Comparison of ENCODE assay signal across 8 cellular contexts in the genomic region with DNA sequence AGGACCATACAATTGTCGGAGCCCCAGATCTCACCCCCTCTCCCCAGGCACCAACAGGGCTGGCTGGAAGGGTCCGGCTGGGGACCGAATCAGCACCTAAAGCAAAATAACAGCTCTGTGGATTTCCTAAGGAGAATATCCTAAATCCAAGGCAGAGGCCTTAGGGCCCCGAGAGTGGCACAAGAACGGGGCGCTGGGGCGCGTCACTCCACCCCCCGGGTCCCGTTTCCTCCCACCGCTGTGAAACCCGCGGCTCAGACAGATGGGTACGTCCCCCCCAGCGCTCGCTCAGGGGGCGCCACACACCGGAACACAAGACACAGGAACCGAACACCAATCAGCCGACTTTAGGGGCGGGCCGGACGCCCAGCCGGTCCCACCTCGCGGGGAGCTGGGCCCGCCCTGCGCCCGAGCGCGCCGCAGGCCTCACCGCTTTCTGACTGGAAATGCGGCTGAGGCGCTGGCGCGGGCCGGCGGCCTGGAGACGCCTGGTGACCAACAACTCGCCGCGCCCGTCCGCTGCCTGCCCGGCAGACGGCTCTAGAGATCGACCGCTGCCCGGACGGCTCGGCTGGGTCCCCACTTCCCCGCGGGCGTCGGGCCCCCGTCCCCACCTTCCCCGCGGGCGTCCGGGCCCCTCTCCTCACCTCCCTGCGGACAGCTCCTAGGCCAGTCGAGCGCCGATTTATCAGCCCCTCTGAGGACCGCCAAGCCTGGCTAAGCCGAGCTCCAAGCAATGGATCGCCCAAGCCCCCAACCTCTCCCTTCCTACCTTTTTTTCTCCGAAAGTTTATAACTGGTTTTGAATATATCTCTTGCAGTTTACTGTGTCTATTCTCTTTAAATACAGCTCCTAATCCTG. TPM values are rescaled to one million over a fixed set of nuclear protein-coding genes. Genes with fewer than 3 reads are reported as not detected.
DNase-seq lines count a peak whose midpoint lies in the region; ATAC-seq and TF ChIP-seq lines count a peak whose summit lies in the region.

A gene with protein sequence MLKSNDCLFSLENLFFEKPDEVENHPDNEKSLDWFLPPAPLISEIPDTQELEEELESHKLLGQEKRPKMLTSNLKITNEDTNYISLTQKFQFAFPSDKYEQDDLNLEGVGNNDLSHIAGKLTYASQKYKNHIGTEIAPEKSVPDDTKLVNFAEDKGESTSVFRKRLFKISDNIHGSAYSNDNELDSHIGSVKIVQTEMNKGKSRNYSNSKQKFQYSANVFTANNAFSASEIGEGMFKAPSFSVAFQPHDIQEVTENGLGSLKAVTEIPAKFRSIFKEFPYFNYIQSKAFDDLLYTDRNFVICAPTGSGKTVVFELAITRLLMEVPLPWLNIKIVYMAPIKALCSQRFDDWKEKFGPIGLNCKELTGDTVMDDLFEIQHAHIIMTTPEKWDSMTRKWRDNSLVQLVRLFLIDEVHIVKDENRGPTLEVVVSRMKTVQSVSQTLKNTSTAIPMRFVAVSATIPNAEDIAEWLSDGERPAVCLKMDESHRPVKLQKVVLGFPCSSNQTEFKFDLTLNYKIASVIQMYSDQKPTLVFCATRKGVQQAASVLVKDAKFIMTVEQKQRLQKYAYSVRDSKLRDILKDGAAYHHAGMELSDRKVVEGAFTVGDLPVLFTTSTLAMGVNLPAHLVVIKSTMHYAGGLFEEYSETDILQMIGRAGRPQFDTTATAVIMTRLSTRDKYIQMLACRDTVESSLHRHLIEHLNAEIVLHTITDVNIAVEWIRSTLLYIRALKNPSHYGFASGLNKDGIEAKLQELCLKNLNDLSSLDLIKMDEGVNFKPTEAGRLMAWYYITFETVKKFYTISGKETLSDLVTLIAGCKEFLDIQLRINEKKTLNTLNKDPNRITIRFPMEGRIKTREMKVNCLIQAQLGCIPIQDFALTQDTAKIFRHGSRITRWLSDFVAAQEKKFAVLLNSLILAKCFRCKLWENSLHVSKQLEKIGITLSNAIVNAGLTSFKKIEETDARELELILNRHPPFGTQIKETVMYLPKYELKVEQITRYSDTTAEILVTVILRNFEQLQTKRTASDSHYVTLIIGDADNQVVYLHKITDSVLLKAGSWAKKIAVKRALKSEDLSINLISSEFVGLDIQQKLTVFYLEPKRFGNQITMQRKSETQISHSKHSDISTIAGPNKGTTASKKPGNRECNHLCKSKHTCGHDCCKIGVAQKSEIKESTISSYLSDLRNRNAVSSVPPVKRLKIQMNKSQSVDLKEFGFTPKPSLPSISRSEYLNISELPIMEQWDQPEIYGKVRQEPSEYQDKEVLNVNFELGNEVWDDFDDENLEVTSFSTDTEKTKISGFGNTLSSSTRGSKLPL (N-terminal part only) (minus strand): TSS at position 687 of the 862 bp plus-strand sequence. CDS start 3,755 bp downstream, outside the sequence.

- H3K9me3 ChIP-seq in BE2C (no peaks in the 10 kb centered on the region), esophagus (ENCODE audit: control insufficient read depth in 2 of 2, insufficient read depth in 1 of 2, low read depth in 1 of 2, low read length in 1 of 2) (no peaks in the 10 kb centered on the region), mucosa of rectum (ENCODE audit: control insufficient read depth in 2 of 2, low read length in 2 of 2) (no peaks in the 10 kb centered on the region)

- peak within 1 kb of the TSS; percentile 38 to 66 for H3K9ac ChIP-seq in mucosa of rectum (ENCODE audit: low read depth in 1 of 2, low read length in 2 of 2)

- H3K36me3 ChIP-seq in BE2C (no peaks in the 10 kb centered on the region), esophagus (ENCODE audit: control insufficient read depth in 2 of 2, insufficient read depth in 2 of 2, low read length in 1 of 2) (no peaks in the 10 kb centered on the region), mucosa of rectum (ENCODE audit: control insufficient read depth in 2 of 2, insufficient read depth in 2 of 2, low read length in 2 of 2) (no peaks in the 10 kb centered on the region)

- 2% methylated on average over 63 to 69 of the region's 69 CpGs for WGBS in esophagus, 2 donors

- peak; percentile 88 for DNase-seq in BE2C
- peak; percentile 81 for DNase-seq in NCI-H345 treated with DMSO at 0.1 percent for 48 hours (lab: John Stamatoyannopoulos, UW; ENCODE audit: unreplicated experiment)
- DNase-seq in activated CD8-positive, alpha-beta memory T cell treated with anti-CD3 and anti-CD28 coated beads, Interleukin-2, amount 50 U/mL, for 1 hour (ENCODE audit: extremely low read depth): peak; percentile 18
- peak; percentile 12 to 31 for DNase-seq in stimulated activated CD8-positive, alpha-beta memory T cell treated with anti-CD3 and anti-CD28 coated beads, Interleukin-7, amount 100 ng/mL, for 1 hour (ENCODE audit: low read depth in 2 of 2)

- ATAC-seq in GM18907 (IDR thresholded peaks at IDR 0.05; ENCODE audit: unreplicated experiment) (peak; percentile 94), HG03135 (IDR thresholded peaks at IDR 0.05; ENCODE audit: unreplicated experiment) (peak; percentile 84)

- H3K4me3 ChIP-seq in BE2C (ENCODE audit: low read depth, low read length) (peak within 1 kb of the TSS; percentile 73), esophagus (ENCODE audit: low read depth in 1 of 2, low read length in 2 of 2) (peak within 1 kb of the TSS; percentile 55 to 56), mucosa of rectum (ENCODE audit: low read length in 2 of 2) (peak within 1 kb of the TSS; percentile 43 to 75)

- no peaks in the 10 kb centered on the region for H3K27me3 ChIP-seq in BE2C
- peaks cover 0 to 4% of the 10 kb centered on the region in 2 donors for H3K27me3 ChIP-seq in esophagus (ENCODE audit: control insufficient read depth in 1 of 2, insufficient read depth in 2 of 2, low read length in 2 of 2)
- H3K27me3 ChIP-seq in mucosa of rectum (ENCODE audit: control insufficient read depth in 2 of 2, insufficient read depth in 2 of 2, low read length in 2 of 2): peaks cover 0 to 4% of the 10 kb centered on the region in 2 donors

- TF ChIP-seq CTCF in BE2C (IDR thresholded peaks at IDR 0.05; ENCODE audit: low read depth, low read length): 0 out of 2 replicates have a peak, but pooled peaks have one; percentile 21

- peak within 1 kb of the TSS; percentile 68 to 80 for H3K27ac ChIP-seq in esophagus (ENCODE audit: low read depth in 2 of 2, low read length in 1 of 2)
- H3K27ac ChIP-seq in mucosa of rectum (ENCODE audit: low read depth in 2 of 2, low read length in 2 of 2): peak within 1 kb of the TSS; percentile 55 to 57

- H3K4me1 ChIP-seq in BE2C (no peaks in the 10 kb centered on the region), esophagus (ENCODE audit: control insufficient read depth in 2 of 2, insufficient read depth in 2 of 2, low read length in 1 of 2) (no peaks in the 10 kb centered on the region), mucosa of rectum (ENCODE audit: control insufficient read depth in 2 of 2, insufficient read depth in 2 of 2, low read length in 2 of 2) (peaks cover 2% of the 10 kb centered on the region in 2 donors)

RNA-seq across cellular contexts. Expression of the gene that starts here (rescaled TPM):
- 0.52 TPM for polyA plus RNA-seq in BE2C (2012; ENCODE audit: insufficient read depth, insufficient read length, low read depth)
- polyA plus RNA-seq in esophagus: under 1 TPM; 0.12 to 0.18 TPM

Comparison
In these comparisons a context has a peak if more than half of its experiments do, and no peak if none do; other contexts are left out.
1. Peak in every context shown above with its lines: DNase-seq, ATAC-seq, H3K4me3 ChIP-seq and H3K27ac ChIP-seq.
2. DNase-seq: peak in every context shown above with its lines; median percentile 88 in BE2C; 81 in NCI-H345 treated with DMSO at 0.1 percent for 48 hours; 22 in stimulated activated CD8-positive, alpha-beta memory T cell treated with anti-CD3 and anti-CD28 coated beads, Interleukin-7, amount 100 ng/mL, for 1 hour; 18 in activated CD8-positive, alpha-beta memory T cell treated with anti-CD3 and anti-CD28 coated beads, Interleukin-2, amount 50 U/mL, for 1 hour.